In the genomic region with DNA sequence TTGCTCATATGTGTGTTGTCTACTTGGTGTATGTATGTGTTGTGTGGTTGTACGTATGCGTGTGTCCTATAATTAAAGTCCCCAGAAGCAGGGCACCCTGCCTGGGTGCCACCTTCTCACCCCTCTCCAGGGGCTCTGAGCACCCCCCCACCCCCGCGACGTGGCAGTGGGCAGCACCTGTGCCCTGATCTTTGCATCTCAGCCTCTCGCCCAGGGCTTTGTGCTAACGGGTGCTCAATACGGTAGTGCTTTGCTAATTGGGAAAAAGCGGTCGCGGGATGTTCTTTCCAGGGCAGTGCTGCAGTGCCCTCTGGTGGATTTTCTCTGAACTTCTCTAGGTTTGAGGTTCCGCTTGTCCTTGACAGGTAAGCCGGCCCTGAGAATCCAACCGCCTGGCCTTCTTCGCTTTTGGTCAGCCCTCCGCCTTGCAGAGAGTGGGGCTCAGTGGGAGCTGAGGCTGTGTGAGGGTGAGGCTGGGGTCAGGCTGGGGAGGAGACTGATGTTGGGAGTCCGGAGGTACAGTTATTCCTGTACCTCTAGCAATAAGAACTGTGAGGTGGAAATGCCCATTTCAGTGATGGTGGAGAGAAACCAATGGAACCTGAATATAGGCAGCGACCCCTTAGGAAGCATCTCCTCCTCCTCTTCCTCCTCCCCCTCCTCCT, we compare ENCODE assay signal across 8 cellular contexts. TPM values are rescaled to one million over a fixed set of nuclear protein-coding genes. Genes with fewer than 3 reads are reported as not detected.
DNase-seq lines count a peak whose midpoint lies in the region; TF ChIP-seq lines count a peak whose summit lies in the region.

No MANE protein-coding gene starts in this region.

- H4K12ac ChIP-seq in trophoblast cell (ENCODE audit: low read depth, low read length): no peak overlapping the region

- no peak overlapping the region for H2AFZ ChIP-seq in trophoblast cell (ENCODE audit: insufficient read depth, low read length, poor library complexity)

- TF ChIP-seq CTCF in AG09319 (IDR thresholded peaks at IDR 0.05; ENCODE audit: low read depth, low read length) (peak; percentile 77), GM20000 (IDR thresholded peaks at IDR 0.05; ENCODE audit: extremely low read depth, missing control alignments) (peak; percentile 76)

- H4K8ac ChIP-seq in trophoblast cell (ENCODE audit: low read depth, low read length): no peak overlapping the region

- no peak overlapping the region for H4K91ac ChIP-seq in trophoblast cell (ENCODE audit: low read depth, low read length)

- no peaks in the 10 kb centered on the region for H3K9me3 ChIP-seq in SJCRH30 (replicated peaks)
- no peaks in the 10 kb centered on the region for H3K9me3 ChIP-seq in trophoblast cell (ENCODE audit: insufficient read depth, low read depth, low read length)

- no peak overlapping the region for H2BK12ac ChIP-seq in trophoblast cell (ENCODE audit: low read length)

- no peaks in the 10 kb centered on the region for H3K79me1 ChIP-seq in trophoblast cell (ENCODE audit: low read length)

- no peak overlapping the region for H3K4ac ChIP-seq in trophoblast cell (ENCODE audit: low read depth, low read length)

- no peak overlapping the region for H3K4me2 ChIP-seq in trophoblast cell (ENCODE audit: low read length)

- H3K4me1 ChIP-seq in SJCRH30 (no peaks in the 10 kb centered on the region), trophoblast cell (ENCODE audit: control insufficient read depth in 1 of 2, insufficient read depth in 2 of 2, low read length in 2 of 2) (no peaks in the 10 kb centered on the region)

- H3K18ac ChIP-seq in trophoblast cell (ENCODE audit: low read length): no peak overlapping the region

- no peak overlapping the region for H2BK5ac ChIP-seq in trophoblast cell (ENCODE audit: low read depth, low read length, poor library complexity)

- no CpG with 5 or more reads among the region's 18 CpGs for WGBS in trophoblast cell (ENCODE audit: extremely low coverage, insufficient coverage, insufficient read length)

- H3K27me3 ChIP-seq in SJCRH30 (no peaks in the 10 kb centered on the region; the same call in none of the 2 replicates), trophoblast cell (ENCODE audit: insufficient read depth, low read length) (no peaks in the 10 kb centered on the region)

- no peak overlapping the region for H3K4me3 ChIP-seq in SJCRH30
- H3K4me3 ChIP-seq in trophoblast cell (ENCODE audit: low read depth, low read length): no peak overlapping the region

- no peak overlapping the region for H2AK5ac ChIP-seq in trophoblast cell (ENCODE audit: low read length)

- no peak overlapping the region for H3K9ac ChIP-seq in trophoblast cell (ENCODE audit: low read length)

- H3K79me2 ChIP-seq in trophoblast cell (ENCODE audit: control insufficient read depth, insufficient read depth, low read length, poor library complexity): no peaks in the 10 kb centered on the region

- H3K23ac ChIP-seq in trophoblast cell (ENCODE audit: low read length): no peak overlapping the region

- H2BK120ac ChIP-seq in trophoblast cell (ENCODE audit: insufficient read depth, low read length, poor library complexity): no peak overlapping the region

- H3K36me3 ChIP-seq in SJCRH30: no peaks in the 10 kb centered on the region
- no peaks in the 10 kb centered on the region for H3K36me3 ChIP-seq in trophoblast cell (ENCODE audit: control insufficient read depth in 1 of 2, insufficient read depth in 2 of 2, low read length in 2 of 2)

- DNase-seq in AG09319 (ENCODE audit: extremely low read depth, low read depth) (peak; percentile 49), GM20000 (ENCODE audit: low spot score) (peak; percentile 84), NCI-H1048 (lab: John Stamatoyannopoulos, UW) (peak; percentile 72), SJCRH30 (peak; percentile 74 to 91), germinal center (ENCODE audit: low spot score) (peak; percentile 80), trophoblast cell (peak; percentile 88 to 97), ureter (ENCODE audit: low spot score) (peak; percentile 85)
- peak; percentile 61 for DNase-seq in activated gamma-delta T cell treated with anti-CD3 and anti-CD28 coated beads, Interleukin-2, amount 50 U/mL, for 16 hours (ENCODE audit: low read depth)

- no peak overlapping the region for H3K14ac ChIP-seq in trophoblast cell (ENCODE audit: low read length)

- H3K27ac ChIP-seq in SJCRH30 (no peak overlapping the region), trophoblast cell (ENCODE audit: low read depth, low read length) (no peak overlapping the region)

RNA-seq across cellular contexts. Expression of a gene that starts 17.6 kb away (rescaled TPM):
- 16.4 and 16.6 TPM in 2 replicates for total RNA-seq in SJCRH30 (2014; rRNA removed; shearing (Covaris generic))
- polyA plus RNA-seq in trophoblast cell (2013): 11.1 and 12.0 TPM in 2 replicates
- total RNA-seq in ureter: 4.9 TPM
